In the genomic region with DNA sequence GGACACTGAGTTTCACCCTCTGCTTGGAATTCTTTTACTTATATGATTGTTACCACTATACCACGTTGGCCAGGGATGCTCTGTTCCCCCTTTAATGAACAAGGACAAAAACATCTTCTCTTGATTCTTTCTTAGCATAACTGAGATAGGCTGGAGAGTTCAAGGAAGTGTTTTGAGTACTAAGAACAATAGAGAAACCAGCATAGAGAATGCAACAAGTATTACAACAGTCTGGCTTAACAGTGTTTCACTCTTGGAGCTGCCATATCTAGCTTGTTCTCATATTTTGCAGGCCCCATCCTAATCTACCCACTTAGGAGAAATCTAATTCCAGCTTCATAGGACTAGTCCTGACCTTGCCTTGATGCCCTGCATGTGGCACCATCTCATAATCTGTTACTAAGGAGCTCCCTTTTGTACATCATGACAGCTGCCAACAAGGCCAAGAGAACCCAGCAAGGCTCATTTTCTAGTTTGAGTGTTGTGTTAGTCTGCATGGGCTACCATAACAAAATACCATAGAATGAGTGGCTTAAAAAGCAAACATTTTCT, we compare ENCODE assay signal across 19 cellular contexts. TPM values are rescaled to one million over a fixed set of nuclear protein-coding genes. Genes with fewer than 3 reads are reported as not detected.
A peak's percentile ranks its signal among the peaks of the same experiment; 100 is the strongest.
DNase-seq lines count a peak whose midpoint lies in the region; ATAC-seq and FAIRE-seq lines count a peak whose summit lies in the region.
"Had no signal": no experiment of that assay in that cellular context is flagged by ENCODE, and none has a peak within 500 bp of the region (broad histone marks: within the 10 kb centered on the region; RNA-seq: fewer than 3 reads in every experiment).

No MANE protein-coding gene starts in this region.

- peak overlapping the region; percentile 57 for H3K4me3 ChIP-seq in CD4-positive, CD25-positive, alpha-beta regulatory T cell (ENCODE audit: low read depth, low read length)
- H3K4me3 ChIP-seq: PC-9, prostate gland, upper lobe of left lung had no signal

- DNase-seq in CD4-positive, CD25-positive, alpha-beta regulatory T cell = peak in 1 of 3 donors; percentile 45
- DNase-seq in GM19239 (ENCODE audit: insufficient read length, low spot score) (no peak), NCI-H1048 (lab: John Stamatoyannopoulos, UW) (no peak), NCI-H345 (lab: John Stamatoyannopoulos, UW) (no peak), mesenteric fat pad (ENCODE audit: low spot score) (no peak)
- DNase-seq in naive thymus-derived CD8-positive, alpha-beta T cell = no peak
- DNase-seq: activated effector memory CD4-positive, alpha-beta T cell treated with anti-CD3 and anti-CD28 coated beads, Interleukin-2, amount 50 U/mL, for 16 hours; C1 segment of cervical spinal cord; caudate nucleus; NCI-H1417 treated with DMSO at 0.1 percent for 48 hours; PC-9; upper lobe of left lung had no signal

- H3K27ac Mint-ChIP-seq in CD4-positive, CD25-positive, alpha-beta regulatory T cell = peak overlapping the region; percentile 57 to 92 (median 84)
- peak overlapping the region; percentile 77 for H3K27ac Mint-ChIP-seq in activated T-helper 17 cell treated with anti-CD3 and anti-CD28 coated beads, Interleukin-2, amount 50 U/mL, for 72 hours
- peak overlapping the region; percentile 37 to 91 (median 75) for H3K27ac Mint-ChIP-seq in naive thymus-derived CD8-positive, alpha-beta T cell

- ATAC-seq in CD4-positive, CD25-positive, alpha-beta regulatory T cell (ENCODE audit: low read depth in 2 of 2) = no peak
- peak; percentile 63 for ATAC-seq in activated T-helper 17 cell treated with anti-CD3 and anti-CD28 coated beads, Interleukin-2, amount 50 U/mL, for 72 hours (replicated peaks)
- ATAC-seq in naive thymus-derived CD8-positive, alpha-beta T cell = peak in 1 of 2 donors; percentile 32
- ATAC-seq: WTC11 had no signal

- H3K36me3 ChIP-seq in CD4-positive, CD25-positive, alpha-beta regulatory T cell (ENCODE audit: control insufficient read depth, insufficient read depth, low read length) = peaks cover 8% of the 10 kb centered on the region
- H3K36me3 ChIP-seq: prostate gland, upper lobe of left lung had no signal

- H3K27me3 Mint-ChIP-seq in CD4-positive, CD25-positive, alpha-beta regulatory T cell = no peaks in the 10 kb centered on the region
- H3K27me3 Mint-ChIP-seq in activated T-helper 17 cell treated with anti-CD3 and anti-CD28 coated beads, Interleukin-2, amount 50 U/mL, for 72 hours = no peaks in the 10 kb centered on the region
- H3K27me3 Mint-ChIP-seq in naive thymus-derived CD8-positive, alpha-beta T cell = no peaks in the 10 kb centered on the region

- FAIRE-seq in GM19239 (lab: Jason Lieb, UNC) = peak; percentile 26
- FAIRE-seq: H1, islet of Langerhans had no signal

- peaks cover 82% of the 10 kb centered on the region for H3K4me1 ChIP-seq in CD4-positive, CD25-positive, alpha-beta regulatory T cell (ENCODE audit: control insufficient read depth, insufficient read depth, low read length, poor library complexity, severe bottlenecking)

- H3K27ac ChIP-seq in CD4-positive, CD25-positive, alpha-beta regulatory T cell (ENCODE audit: insufficient read depth, low read length, poor library complexity, severe bottlenecking) = no peak overlapping the region
- H3K27ac ChIP-seq: PC-9, prostate gland, upper lobe of left lung had no signal

- H3K9me3 Mint-ChIP-seq in CD4-positive, CD25-positive, alpha-beta regulatory T cell = no peaks in the 10 kb centered on the region
- no peaks in the 10 kb centered on the region for H3K9me3 Mint-ChIP-seq in activated T-helper 17 cell treated with anti-CD3 and anti-CD28 coated beads, Interleukin-2, amount 50 U/mL, for 72 hours
- peaks cover 0 to 2% (median 0%) of the 10 kb centered on the region in 9 donors for H3K9me3 Mint-ChIP-seq in naive thymus-derived CD8-positive, alpha-beta T cell
- H3K9me3 Mint-ChIP-seq: WTC11 had no signal

- H3K9me3 ChIP-seq in CD4-positive, CD25-positive, alpha-beta regulatory T cell (ENCODE audit: control insufficient read depth in 2 of 2, low read length in 2 of 2) = no peaks in the 10 kb centered on the region
- H3K9me3 ChIP-seq: prostate gland, upper lobe of left lung had no signal

- POLR2A ChIA-PET in naive thymus-derived CD8-positive, alpha-beta T cell (lab: Charles Lee) = interaction anchor here (0.5 to 1.7 kb wide), 4 partner anchors 23 to 599 kb away, joined by 3 to 5 read pairs (median 3); no protein-coding TSS in a partner anchor

- peak overlapping the region; percentile 8 to 87 (median 68) for H3K4me3 Mint-ChIP-seq in CD4-positive, CD25-positive, alpha-beta regulatory T cell
- H3K4me3 Mint-ChIP-seq in activated T-helper 17 cell treated with anti-CD3 and anti-CD28 coated beads, Interleukin-2, amount 50 U/mL, for 72 hours = peak overlapping the region; percentile 67
- peak overlapping the region in 9 of 10 donors; percentile 7 to 70 (median 52) for H3K4me3 Mint-ChIP-seq in naive thymus-derived CD8-positive, alpha-beta T cell
- H3K4me3 Mint-ChIP-seq: WTC11 had no signal

- peaks cover 55% of the 10 kb centered on the region for H3K36me3 Mint-ChIP-seq in CD4-positive, CD25-positive, alpha-beta regulatory T cell
- peaks cover 28% of the 10 kb centered on the region for H3K36me3 Mint-ChIP-seq in activated T-helper 17 cell treated with anti-CD3 and anti-CD28 coated beads, Interleukin-2, amount 50 U/mL, for 72 hours (ENCODE audit: low read depth)
- H3K36me3 Mint-ChIP-seq in naive thymus-derived CD8-positive, alpha-beta T cell = peaks cover 0 to 42% (median 9%) of the 10 kb centered on the region in 3 donors
- H3K36me3 Mint-ChIP-seq: WTC11 had no signal

- peaks cover 38 to 94% (median 75%) of the 10 kb centered on the region in 4 donors for H3K4me1 Mint-ChIP-seq in CD4-positive, CD25-positive, alpha-beta regulatory T cell
- H3K4me1 Mint-ChIP-seq in activated T-helper 17 cell treated with anti-CD3 and anti-CD28 coated beads, Interleukin-2, amount 50 U/mL, for 72 hours = peaks cover 73% of the 10 kb centered on the region
- peaks cover 50 to 91% (median 88%) of the 10 kb centered on the region in 4 donors for H3K4me1 Mint-ChIP-seq in naive thymus-derived CD8-positive, alpha-beta T cell

- H3K27me3 ChIP-seq in CD4-positive, CD25-positive, alpha-beta regulatory T cell (ENCODE audit: control insufficient read depth, insufficient read depth, low read length) = no peaks in the 10 kb centered on the region
- H3K27me3 ChIP-seq: upper lobe of left lung had no signal

RNA-seq across cellular contexts. Expression of a gene that starts 37.6 kb away (rescaled TPM):
- total RNA-seq in CD4-positive, CD25-positive, alpha-beta regulatory T cell = 306 TPM
- 10 to 100 TPM; 43.8 to 57.8 (median 47.1) TPM for polyA plus RNA-seq in CD4-positive, CD25-positive, alpha-beta regulatory T cell
- total RNA-seq in activated T-helper 17 cell treated with anti-CD3 and anti-CD28 coated beads, Interleukin-2, amount 50 U/mL, for 72 hours = 100 to 1,000 TPM in 1 of 2 donors, 10 to 100 TPM in 1; 84.5 to 105 TPM
- 100 to 1,000 TPM; 312 to 317 TPM for total RNA-seq in naive thymus-derived CD8-positive, alpha-beta T cell
- 10 to 100 TPM; 35.9 to 98.8 (median 49.9) TPM for polyA plus RNA-seq in naive thymus-derived CD8-positive, alpha-beta T cell
- 64.9 TPM for total RNA-seq in mesenteric fat pad

RNA-seq across cellular contexts. Expression of a gene that starts 55.5 kb away (rescaled TPM):
- total RNA-seq in CD4-positive, CD25-positive, alpha-beta regulatory T cell = 172 TPM
- polyA plus RNA-seq in CD4-positive, CD25-positive, alpha-beta regulatory T cell = 10 to 100 TPM; 67.6 to 79.7 (median 75.2) TPM
- total RNA-seq in activated T-helper 17 cell treated with anti-CD3 and anti-CD28 coated beads, Interleukin-2, amount 50 U/mL, for 72 hours = 100 to 1,000 TPM; 201 to 237 TPM
- total RNA-seq in naive thymus-derived CD8-positive, alpha-beta T cell = 100 to 1,000 TPM; 184 to 197 TPM
- polyA plus RNA-seq in naive thymus-derived CD8-positive, alpha-beta T cell = 100 to 1,000 TPM in 1 of 3 donors, 10 to 100 TPM in 2; 70.3 to 115 (median 91.6) TPM
- 164 TPM for total RNA-seq in mesenteric fat pad

RNA-seq across cellular contexts. Expression of a gene that starts 58.7 kb away (rescaled TPM):
- total RNA-seq in CD4-positive, CD25-positive, alpha-beta regulatory T cell = not detected
- not detected for polyA plus RNA-seq in CD4-positive, CD25-positive, alpha-beta regulatory T cell
- total RNA-seq in activated T-helper 17 cell treated with anti-CD3 and anti-CD28 coated beads, Interleukin-2, amount 50 U/mL, for 72 hours = under 1 TPM in 1 of 2 donors, not detected in 1; 0.45 TPM
- total RNA-seq in naive thymus-derived CD8-positive, alpha-beta T cell = not detected
- under 1 TPM in 1 of 3 donors, not detected in 2; 0.27 TPM for polyA plus RNA-seq in naive thymus-derived CD8-positive, alpha-beta T cell
- total RNA-seq in mesenteric fat pad = not detected
- total RNA-seq: mononuclear cell, NCI-H460, PC-9 had no signal
